In genomic region chr14:61545716-61546455, GRCh38 we compare ENCODE assay signal across 9 cellular contexts.
DNase-seq lines count a peak whose midpoint lies in the region; ATAC-seq and TF ChIP-seq lines count a peak whose summit lies in the region.
"Had no signal": no experiment of that assay in that cellular context is flagged by ENCODE, and none has a peak within 500 bp of the region (broad histone marks: within the 10 kb centered on the region; RNA-seq: fewer than 3 reads in every experiment).

No MANE protein-coding gene starts in this region.

- H4K20me1 ChIP-seq in hepatocyte (ENCODE audit: insufficient read depth, poor library complexity, severe bottlenecking) = no peaks in the 10 kb centered on the region

- TF ChIP-seq CTCF in coronary artery (IDR thresholded peaks at IDR 0.05) (no peak), thyroid gland (IDR thresholded peaks at IDR 0.05) (no peak), hepatocyte (IDR thresholded peaks at IDR 0.05; ENCODE audit: poor library complexity) (no peak)

- H3K4me3 ChIP-seq in coronary artery = no peak overlapping the region
- H3K4me3 ChIP-seq in thyroid gland (replicated peaks in 1 of 3) = no peak overlapping the region
- H3K4me3 ChIP-seq in hepatocyte = no peak overlapping the region

- no peaks in the 10 kb centered on the region for H3K9me2 ChIP-seq in hepatocyte (replicated peaks; ENCODE audit: insufficient read depth)

- H3K36me3 ChIP-seq in thyroid gland (no peaks in the 10 kb centered on the region), hepatocyte (replicated peaks; ENCODE audit: insufficient read depth, low read depth) (no peaks in the 10 kb centered on the region)

- H3K9me3 ChIP-seq in thyroid gland (no peaks in the 10 kb centered on the region), hepatocyte (ENCODE audit: low read depth) (no peaks in the 10 kb centered on the region)

- DNase-seq in activated CD8-positive, alpha-beta memory T cell treated with anti-CD3 and anti-CD28 coated beads, Interleukin-2, amount 50 U/mL, for 48 hours = peak; percentile 36
- no peak for DNase-seq in activated CD8-positive, alpha-beta memory T cell treated with anti-CD3 and anti-CD28 coated beads for 24 hours
- no peak for DNase-seq in coronary artery (ENCODE audit: low spot score)
- peak; percentile 79 for DNase-seq in myocyte (ENCODE audit: low read depth)
- peak; percentile 60 to 63 for DNase-seq in thyroid gland
- no peak for DNase-seq in T-helper 2 cell
- no peak for DNase-seq in hepatocyte (ENCODE audit: low spot score)
- DNase-seq: EL had no signal

- ATAC-seq in GM18511 (IDR thresholded peaks at IDR 0.05; ENCODE audit: unreplicated experiment) = no peak

- peaks cover 49 to 66% of the 10 kb centered on the region in 2 donors for H3K4me1 ChIP-seq in thyroid gland
- no peaks in the 10 kb centered on the region for H3K4me1 ChIP-seq in hepatocyte (ENCODE audit: insufficient read depth)

- H3K27me3 ChIP-seq in thyroid gland (no peaks in the 10 kb centered on the region), hepatocyte (no peaks in the 10 kb centered on the region)

- intact Hi-C loops in thyroid gland (cut with DNase I) = no loop called here

- no peaks in the 10 kb centered on the region for H3K79me2 ChIP-seq in hepatocyte

- H2AFZ ChIP-seq in hepatocyte = no peak overlapping the region

- TF ChIP-seq POLR2A in thyroid gland (IDR thresholded peaks at IDR 0.05) = no peak

- H3K4me2 ChIP-seq in hepatocyte = no peak overlapping the region

- H3K27ac ChIP-seq in coronary artery (peak overlapping the region; percentile 17 to 85), thyroid gland (peak overlapping the region; percentile 83 to 93 (median 93)), hepatocyte (no peak overlapping the region)

- WGBS in thyroid gland, 2 donors = 44 to 59% methylated on average over 7 of the region's 7 CpGs
- WGBS in hepatocyte (ENCODE audit: low lambda C conversion rate, missing lambda C conversion rate) = 93% methylated on average over 7 of the region's 7 CpGs

Comparison
In these comparisons a context has a peak if more than half of its experiments do, and no peak if none do; other contexts are left out.
1. DNase-seq: peak in activated CD8-positive, alpha-beta memory T cell treated with anti-CD3 and anti-CD28 coated beads, Interleukin-2, amount 50 U/mL, for 48 hours (single experiment), myocyte (single experiment) and thyroid gland (2 of 2); none in activated CD8-positive, alpha-beta memory T cell treated with anti-CD3 and anti-CD28 coated beads for 24 hours (single experiment), coronary artery (single experiment), T-helper 2 cell (0 of 5) and hepatocyte (single experiment).